In the genomic region with DNA sequence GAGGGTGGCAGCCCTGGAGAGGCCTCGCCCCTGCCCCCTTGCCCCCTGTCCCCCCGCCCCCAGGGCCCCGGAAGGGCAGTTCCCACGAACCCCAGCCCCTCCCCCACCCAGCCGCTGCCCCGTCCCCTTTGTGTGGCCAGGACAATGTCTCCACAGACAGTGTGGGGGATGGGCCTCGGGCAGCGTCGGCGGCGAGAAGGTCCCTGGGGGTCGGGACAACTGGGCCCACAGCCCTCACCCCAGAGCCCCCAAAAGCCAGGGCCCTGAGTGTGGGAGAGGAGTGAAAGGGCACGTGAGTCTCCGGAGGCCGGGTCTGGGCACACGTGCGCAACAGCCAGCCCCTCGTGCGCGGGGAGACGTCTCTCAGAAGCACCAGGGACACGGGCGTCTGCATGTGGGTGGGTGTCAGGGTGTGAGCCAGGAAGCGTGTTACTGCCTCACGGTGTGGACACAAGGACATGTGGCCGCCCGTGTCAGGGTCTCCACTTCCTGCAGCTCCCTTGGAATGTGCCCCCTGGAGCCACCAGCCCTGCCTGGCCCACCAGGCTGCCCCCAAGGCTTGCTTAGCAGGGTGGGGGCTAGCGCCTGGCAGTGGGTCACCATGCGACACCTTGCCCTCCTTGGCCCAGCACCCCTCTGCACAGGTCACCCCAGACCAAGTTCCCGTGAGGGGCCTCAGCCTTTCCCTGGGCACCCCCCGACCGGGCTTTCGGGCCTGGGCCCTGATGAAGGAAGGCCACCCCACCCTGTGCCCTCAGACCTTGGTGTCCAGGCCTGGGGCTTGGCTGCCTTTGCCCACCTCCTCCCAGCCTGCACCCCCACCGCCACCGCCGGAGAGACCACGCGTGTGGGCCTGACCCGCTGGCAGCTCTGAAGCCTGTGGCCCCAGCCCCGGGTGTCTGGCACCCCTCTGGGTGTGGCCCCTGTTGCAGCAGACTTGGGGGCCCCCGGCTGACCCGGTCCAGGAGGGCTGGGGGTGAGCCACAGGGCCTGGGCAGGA, we compare ENCODE assay signal across 10 cellular contexts. TPM values are rescaled to one million over a fixed set of nuclear protein-coding genes. Genes with fewer than 3 reads are reported as not detected.
DNase-seq lines count a peak whose midpoint lies in the region; ATAC-seq lines count a peak whose summit lies in the region.
"Had no signal": no experiment of that assay in that cellular context is flagged by ENCODE, and none has a peak within 500 bp of the region (broad histone marks: within the 10 kb centered on the region; RNA-seq: fewer than 3 reads in every experiment).

No MANE protein-coding gene starts in this region.

- no peak overlapping the region for H3K4me3 ChIP-seq in NT2/D1 (ENCODE audit: insufficient read length, low read depth)

- peak overlapping the region; percentile 70 for H3K9ac ChIP-seq in NT2/D1 (ENCODE audit: insufficient read length, low read depth)

- in situ Hi-C loops in KBM-7 (cut with MboI; ENCODE audit: low pct_unique_long_range_greater_than_20kb, low sequenced_read_pairs), result no loop called here

- no peaks in the 10 kb centered on the region for H3K9me3 ChIP-seq in NT2/D1 (ENCODE audit: insufficient read depth, low read length)

- ATAC-seq in left cardiac atrium, result no peak
- no peak for ATAC-seq in HG03460 (IDR thresholded peaks at IDR 0.05; ENCODE audit: unreplicated experiment)
- ATAC-seq in HG02938 (IDR thresholded peaks at IDR 0.05; ENCODE audit: unreplicated experiment), result no peak
- ATAC-seq: effector memory CD8-positive, alpha-beta T cell had no signal

- H3K27me3 ChIP-seq in NT2/D1 (ENCODE audit: insufficient read depth, insufficient read length), result no peaks in the 10 kb centered on the region

- no peaks in the 10 kb centered on the region for H3K36me3 ChIP-seq in NT2/D1 (ENCODE audit: insufficient read depth, insufficient read length, low read length)

- peaks cover 55% of the 10 kb centered on the region for H3K4me1 ChIP-seq in NT2/D1 (ENCODE audit: insufficient read depth, insufficient read length)

- DNase-seq in Daoy (ENCODE audit: low read depth) (peak; percentile 13), NT2/D1 (ENCODE audit: low read depth, low spot score) (no peak), left cardiac atrium (peak; percentile 28), retina (peak; percentile 77), ureter (ENCODE audit: low spot score) (no peak), KBM-7 (no peak)
- DNase-seq: effector memory CD8-positive, alpha-beta T cell; NCI-H510A treated with DMSO at 0.1 percent for 48 hours had no signal

- intact Hi-C loops in left cardiac atrium (cut with DNase I), result no loop called here

RNA-seq across cellular contexts. Expression of a gene that starts 12.8 kb away (rescaled TPM):
- 3.5 and 10.0 TPM in 2 replicates for total RNA-seq in Daoy (2014; rRNA removed; shearing (Covaris generic))
- 10 to 100 TPM in 1 of 2 donors, 1 to 10 TPM in 1; 4.9 to 11.5 TPM for total RNA-seq in left cardiac atrium
- total RNA-seq in ureter, result 7.1 TPM

RNA-seq across cellular contexts. Expression of a gene that starts 37.3 kb away (rescaled TPM):
- total RNA-seq in Daoy (2014; rRNA removed; shearing (Covaris generic)), result 13.4 and 18.7 TPM in 2 replicates
- 1 to 10 TPM; 6.2 to 9.4 TPM for total RNA-seq in left cardiac atrium
- 15.4 TPM for total RNA-seq in ureter

RNA-seq across cellular contexts. Expression of a gene that starts 59.7 kb away (rescaled TPM):
- total RNA-seq in Daoy (2014; rRNA removed; shearing (Covaris generic)), result 62.2 and 74.7 TPM in 2 replicates
- total RNA-seq in left cardiac atrium, result 10 to 100 TPM; 35.1 to 38.1 TPM
- 45.2 TPM for total RNA-seq in ureter

Comparison
In these comparisons a context has a peak if more than half of its experiments do, and no peak if none do; other contexts are left out.
1. DNase-seq: peak in Daoy (single experiment), left cardiac atrium (single experiment) and retina (single experiment); none in NT2/D1 (single experiment), ureter (single experiment) and KBM-7 (single experiment).